8 cellular contexts compared by ENCODE assay signal in genomic region chr7:1505731-1506550, GRCh38. TPM values are rescaled to one million over a fixed set of nuclear protein-coding genes. Genes with fewer than 3 reads are reported as not detected.
A peak's percentile ranks its signal among the peaks of the same experiment; 100 is the strongest.
DNase-seq lines count a peak whose midpoint lies in the region; ATAC-seq and TF ChIP-seq lines count a peak whose summit lies in the region.

No MANE protein-coding gene starts in this region.

- H3K9me2 ChIP-seq in GM23338 (ENCODE audit: insufficient read depth), result no peaks in the 10 kb centered on the region

- TF ChIP-seq POLR2A in lower leg skin (IDR thresholded peaks at IDR 0.05), result no peak

- peak overlapping the region; percentile 34 for H3K56ac ChIP-seq in mesendoderm (ENCODE audit: low read length)

- TF ChIP-seq CTCF in Calu3 (IDR thresholded peaks at IDR 0.05; ENCODE audit: unreplicated experiment) (no peak), GM23338 (conservative IDR thresholded peaks at IDR 0.05; ENCODE audit: low read depth in 2 of 2) (no peak), lower leg skin (IDR thresholded peaks at IDR 0.05) (no peak)

- H3K36me3 Mint-ChIP-seq in Calu3 (ENCODE audit: insufficient read depth, unreplicated experiment) (peaks cover 53% of the 10 kb centered on the region), GM23338 (ENCODE audit: low read depth) (peaks cover 23% of the 10 kb centered on the region)

- H3K4ac ChIP-seq in mesendoderm (ENCODE audit: low read depth, low read length), result no peak overlapping the region

- H3K27me3 ChIP-seq in GM23338 (ENCODE audit: insufficient read depth) (no peaks in the 10 kb centered on the region), mesendoderm (ENCODE audit: insufficient read depth, low read length, poor library complexity) (no peaks in the 10 kb centered on the region)

- no TSS peak for BruUV-seq in Calu3 (replicated peaks; lab: Mats Ljungman, UMichigan)

- no peak overlapping the region for H4K5ac ChIP-seq in mesendoderm (ENCODE audit: low read length)

- H3K4me3 ChIP-seq in GM23338, result no peak overlapping the region
- H3K4me3 ChIP-seq in mesendoderm (ENCODE audit: low read length), result no peak overlapping the region
- H3K4me3 ChIP-seq in lower leg skin (ENCODE audit: low read depth, poor library complexity, severe bottlenecking), result no peak overlapping the region

- intact Hi-C loops in Calu3 (cut with micrococcal nuclease; ENCODE audit: unreplicated experiment), result loop anchor here (5.0 kb wide), 1 partner anchor 51 kb away; the partner anchor contains the start of gene TMEM184A
- intact Hi-C loops in lower leg skin (cut with DNase I; ENCODE audit: low total_unique reads), result no loop called here

- WGBS in mesendoderm (ENCODE audit: extremely low coverage, insufficient coverage, low lambda C conversion rate), result no CpG with 5 or more reads among the region's 35 CpGs
- 71 to 80% methylated on average over 26 to 28 of the region's 35 CpGs for WGBS in lower leg skin, 2 donors

- H3K23ac ChIP-seq in mesendoderm (ENCODE audit: low read length), result no peak overlapping the region

- peaks cover 14% of the 10 kb centered on the region for H3K79me1 ChIP-seq in mesendoderm (ENCODE audit: low read length)

- H3K4me1 ChIP-seq in GM23338 (ENCODE audit: insufficient read depth) (no peaks in the 10 kb centered on the region; the same call in 1 of the 2 replicates), mesendoderm (ENCODE audit: control insufficient read depth, low read depth, low read length) (peaks cover 3% of the 10 kb centered on the region)

- H3K36me3 ChIP-seq in GM23338 (ENCODE audit: insufficient read depth) (peaks cover 4% of the 10 kb centered on the region; the same call in 1 of the 2 replicates), mesendoderm (ENCODE audit: control insufficient read depth, insufficient read depth, low read length) (peaks cover 2% of the 10 kb centered on the region)

- no peak for ATAC-seq in GM23338
- no peak for ATAC-seq in HG03521 (IDR thresholded peaks at IDR 0.05; ENCODE audit: unreplicated experiment)

- CTCF ChIA-PET in Calu3 (lab: Charles Lee), result interaction anchor here (0.6 kb wide), 2 partner anchors 53 to 372 kb away, joined by 3 to 4 read pairs; no protein-coding TSS in a partner anchor

- H3K9ac ChIP-seq in mesendoderm (ENCODE audit: low read length), result no peak overlapping the region

- no peaks in the 10 kb centered on the region; the same call in 1 of the 2 replicates for H4K20me1 ChIP-seq in GM23338 (replicated peaks; ENCODE audit: insufficient read depth)

- no peak overlapping the region for H2BK120ac ChIP-seq in mesendoderm (ENCODE audit: low read depth, low read length)

- no peak overlapping the region for H2BK15ac ChIP-seq in mesendoderm (replicated peaks; ENCODE audit: low read depth)

- peaks cover 9% of the 10 kb centered on the region; the same call in 1 of the 2 replicates for H3F3A ChIP-seq in GM23338 (replicated peaks; ENCODE audit: low read depth)

- H3K4me2 ChIP-seq in GM23338 (no peak overlapping the region), mesendoderm (ENCODE audit: low read length) (no peak overlapping the region)

- peaks cover 33% of the 10 kb centered on the region for H3K4me1 Mint-ChIP-seq in Calu3 (ENCODE audit: low read depth, unreplicated experiment)
- H3K4me1 Mint-ChIP-seq in GM23338, result peaks cover 17% of the 10 kb centered on the region

- H3K27ac ChIP-seq in GM23338 (ENCODE audit: low read depth), result no peak overlapping the region
- no peak overlapping the region for H3K27ac ChIP-seq in mesendoderm (ENCODE audit: low read depth, low read length)

- H3K27me3 Mint-ChIP-seq in Calu3 (ENCODE audit: unreplicated experiment), result no peaks in the 10 kb centered on the region
- peaks cover 23% of the 10 kb centered on the region for H3K27me3 Mint-ChIP-seq in GM23338 (ENCODE audit: insufficient read depth, low read depth, poor library complexity)

- DNase-seq in Calu3 (peak; percentile 40), GM23338 (ENCODE audit: low spot score) (no peak), SKM-1 (lab: John Stamatoyannopoulos, UW; ENCODE audit: unreplicated experiment) (peak; percentile 51), mesendoderm (peak; percentile 16), GDM1 (lab: John Stamatoyannopoulos, UW) (no peak), lower leg skin (ENCODE audit: low spot score in 2 of 2) (no peak), NCI-H524 treated with DMSO at 0.1 percent for 48 hours (lab: John Stamatoyannopoulos, UW) (no peak)

- H2BK5ac ChIP-seq in mesendoderm (ENCODE audit: low read length), result no peak overlapping the region

- no peak overlapping the region for H2AK5ac ChIP-seq in mesendoderm (ENCODE audit: low read length)

- H3K4me3 Mint-ChIP-seq in Calu3 (ENCODE audit: low read depth, unreplicated experiment) (peak overlapping the region; percentile 52), GM23338 (peak overlapping the region; percentile 55)

- H2AFZ ChIP-seq in GM23338, result no peak overlapping the region

- no peaks in the 10 kb centered on the region for H3K9me3 Mint-ChIP-seq in Calu3 (ENCODE audit: low read depth, unreplicated experiment)
- H3K9me3 Mint-ChIP-seq in GM23338, result no peaks in the 10 kb centered on the region

- no peak overlapping the region for H3K18ac ChIP-seq in mesendoderm (ENCODE audit: low read length)

- H3K79me2 ChIP-seq in GM23338 (replicated peaks; ENCODE audit: insufficient read depth), result peaks cover 29% of the 10 kb centered on the region
- peaks cover 25% of the 10 kb centered on the region for H3K79me2 ChIP-seq in mesendoderm (ENCODE audit: control insufficient read depth, insufficient read depth, low read length)

- H3K27ac Mint-ChIP-seq in Calu3 (ENCODE audit: unreplicated experiment), result peak overlapping the region; percentile 71
- 0 out of 2 replicates have a peak overlapping the region, but pooled peaks have one; percentile 40 for H3K27ac Mint-ChIP-seq in GM23338

- no peak overlapping the region for H4K8ac ChIP-seq in mesendoderm (ENCODE audit: low read depth, low read length)

TF ChIP-seq in GM23338, 12 proteins besides CTCF, POLR2A, EP300 and RAD21 (continues in another document):
- no peak for TF ChIP-seq ZNF114 (CRISPR knock-in tag; IDR thresholded peaks at IDR 0.05)
- no peak for TF ChIP-seq NANOG (IDR thresholded peaks at IDR 0.05; ENCODE audit: borderline replicate concordance)
- no peak for TF ChIP-seq REST (IDR thresholded peaks at IDR 0.05; ENCODE audit: unreplicated experiment)

RNA-seq across cellular contexts. Expression of gene INTS1, which starts 1.8 kb away (rescaled TPM):
- total RNA-seq in Calu3 (2022) (177 and 192 TPM in 2 replicates), lower leg skin (10 to 100 TPM; 45.9 to 70.6 (median 60.3) TPM)
- 81.1 and 111 TPM in 2 replicates for total RNA-seq in GM23338 (2014; rRNA removed; shearing (Covaris generic))
- polyA plus RNA-seq in GM23338 (2016; fragmentation: Nextera tagmentation; extraction: Ambion mirVana), result 31.4 and 35.1 TPM in 2 replicates
- 31.6 TPM for polyA plus RNA-seq in mesendoderm (2013, experiment 1 of 2)
- 33.7 TPM for polyA plus RNA-seq in mesendoderm (2013, experiment 2 of 2)

RNA-seq across cellular contexts. Expression of gene MAFK, which starts 24.6 kb away (rescaled TPM):
- 105 and 113 TPM in 2 replicates for total RNA-seq in Calu3 (2022)
- total RNA-seq in GM23338 (2014; rRNA removed; shearing (Covaris generic)), result 14.2 and 19.3 TPM in 2 replicates
- 4.4 and 5.1 TPM in 2 replicates for polyA plus RNA-seq in GM23338 (2016; fragmentation: Nextera tagmentation; extraction: Ambion mirVana)
- 5.8 TPM for polyA plus RNA-seq in mesendoderm (2013, experiment 1 of 2)
- polyA plus RNA-seq in mesendoderm (2013, experiment 2 of 2), result 5.8 TPM
- 10 to 100 TPM; 47.7 to 72.8 (median 52.3) TPM for total RNA-seq in lower leg skin

RNA-seq across cellular contexts. Expression of gene MICALL2, which starts 46.7 kb away (rescaled TPM):
- total RNA-seq in Calu3 (2022) (162 and 176 TPM in 2 replicates), lower leg skin (10 to 100 TPM; 10.4 to 17.0 (median 14.0) TPM)
- total RNA-seq in GM23338 (2014; rRNA removed; shearing (Covaris generic)), result 11.8 and 13.0 TPM in 2 replicates
- 6.3 and 7.0 TPM in 2 replicates for polyA plus RNA-seq in GM23338 (2016; fragmentation: Nextera tagmentation; extraction: Ambion mirVana)
- 4.0 TPM for polyA plus RNA-seq in mesendoderm (2013, experiment 1 of 2)
- polyA plus RNA-seq in mesendoderm (2013, experiment 2 of 2), result 3.6 TPM

RNA-seq across cellular contexts. Expression of gene TMEM184A, which starts 50.1 kb away (rescaled TPM):
- total RNA-seq in Calu3 (2022) (61.9 and 75.8 TPM in 2 replicates), lower leg skin (100 to 1,000 TPM in 3 of 4 donors, 10 to 100 TPM in 1; 70.5 to 177 (median 119) TPM)
- 0.04 and 0.66 TPM in 2 replicates for total RNA-seq in GM23338 (2014; rRNA removed; shearing (Covaris generic))
- polyA plus RNA-seq in GM23338 (2016; fragmentation: Nextera tagmentation; extraction: Ambion mirVana), result 0.03 and 0.18 TPM in 2 replicates
- polyA plus RNA-seq in mesendoderm (2013, experiment 1 of 2), result 0.72 TPM
- 0.78 TPM for polyA plus RNA-seq in mesendoderm (2013, experiment 2 of 2)

Comparison
In these comparisons a context has a peak if more than half of its experiments do, and no peak if none do; other contexts are left out.
1. DNase-seq: peak in Calu3 (single experiment), SKM-1 (single experiment) and mesendoderm (single experiment); none in GM23338 (single experiment), GDM1 (single experiment), lower leg skin (0 of 2) and NCI-H524 treated with DMSO at 0.1 percent for 48 hours (single experiment).